Comparison of ENCODE assay signal across 32 cellular contexts in the genomic region with DNA sequence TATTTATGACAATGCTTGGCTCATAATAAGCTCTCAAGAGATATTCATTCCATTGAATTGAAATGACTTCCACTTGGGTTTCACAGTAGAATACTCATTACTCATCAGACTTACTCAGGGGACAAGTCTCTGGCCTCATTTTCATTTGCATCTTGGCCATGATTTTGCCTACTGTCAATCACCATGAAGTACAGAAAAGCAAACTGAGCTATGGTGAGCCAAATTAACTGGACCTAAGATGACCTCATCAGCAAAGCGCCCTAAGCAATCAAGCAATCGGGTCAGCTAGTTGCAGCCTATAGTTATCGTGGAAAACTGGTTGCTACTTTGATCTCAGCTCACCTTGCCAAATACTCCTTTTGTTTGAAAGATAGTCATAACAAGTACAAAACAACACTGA.
"Had no signal": no experiment of that assay in that cellular context is flagged by ENCODE, and none has a peak within 500 bp of the region (broad histone marks: within the 10 kb centered on the region; RNA-seq: fewer than 3 reads in every experiment).

No MANE protein-coding gene starts in this region.

- FAIRE-seq: astrocyte, endometrium, endothelial cell of umbilical vein had no signal

- DNase-seq: activated B cell treated with CpG ODN at 0.5 μM for 24 hours; activated CD4-positive, alpha-beta T cell treated with anti-CD3 and anti-CD28 coated beads for 48 hours; activated CD4-positive, alpha-beta T cell treated with anti-CD3 and anti-CD28 coated beads, Interleukin-2, amount 50 U/mL, for 1 hour; activated CD4-positive, alpha-beta T cell treated with anti-CD3 and anti-CD28 coated beads, Interleukin-2, amount 50 U/mL, for 48 hours; activated CD8-positive, alpha-beta memory T cell treated with anti-CD3 and anti-CD28 coated beads for 24 hours; activated CD8-positive, alpha-beta T cell treated with anti-CD3 and anti-CD28 coated beads for 36 hours; activated effector memory CD4-positive, alpha-beta T cell treated with Interleukin-2 at 50 U/mL for 16 hours; activated gamma-delta T cell treated with Interleukin-2 at 50 U/mL for 16 hours; activated naive CD4-positive, alpha-beta T cell treated with anti-CD3 and anti-CD28 coated beads, Interleukin-2, amount 50 U/mL, for 16 hours; activated naive CD4-positive, alpha-beta T cell treated with Interleukin-2 at 50 U/mL for 16 hours; activated T-cell treated with anti-CD3 and anti-CD28 coated beads, Interleukin-2, amount 50 U/mL, for 4 hours; amniotic stem cell; anterior cingulate cortex; body of pancreas; central memory CD4-positive, alpha-beta T cell; cerebellar nuclear complex; colonic mucosa; effector CD8-positive, alpha-beta T cell; foreskin melanocyte; heart right ventricle; T-cell; T-helper 17 cell; T1000; WERI-Rb-1 had no signal

- H3K27ac ChIP-seq: body of pancreas, cardiac muscle cell, colonic mucosa, gastroesophageal sphincter, heart right ventricle, WERI-Rb-1 had no signal

- H3K9me3 ChIP-seq: body of pancreas, colonic mucosa, gastroesophageal sphincter, heart right ventricle had no signal

- H3K4me3 ChIP-seq: body of pancreas, cardiac muscle cell, colonic mucosa, gastroesophageal sphincter, heart right ventricle had no signal

- H3K36me3 ChIP-seq: cardiac muscle cell, colonic mucosa, gastroesophageal sphincter, heart right ventricle, WERI-Rb-1 had no signal

- ATAC-seq: activated CD4-positive, CD25-positive, alpha-beta regulatory T cell treated with anti-CD3 and anti-CD28 coated beads, Interleukin-2, amount 50 U/mL, for 24 hours; activated CD8-positive, alpha-beta T cell treated with anti-CD3 and anti-CD28 coated beads for 36 hours; activated T-cell treated with anti-CD3 and anti-CD28 coated beads, Interleukin-2, amount 50 U/mL, for 4 hours; activated T-helper 17 cell treated with anti-CD3 and anti-CD28 coated beads, Interleukin-2, amount 50 U/mL, for 72 hours; body of pancreas; esophagus mucosa; gastroesophageal sphincter; heart right ventricle; T-cell; T-helper 17 cell had no signal

- H3K4me1 ChIP-seq: body of pancreas, colonic mucosa, gastroesophageal sphincter, heart right ventricle had no signal

- H3K27me3 ChIP-seq: body of pancreas, cardiac muscle cell, colonic mucosa, gastroesophageal sphincter, heart right ventricle had no signal
